In the genomic region with DNA sequence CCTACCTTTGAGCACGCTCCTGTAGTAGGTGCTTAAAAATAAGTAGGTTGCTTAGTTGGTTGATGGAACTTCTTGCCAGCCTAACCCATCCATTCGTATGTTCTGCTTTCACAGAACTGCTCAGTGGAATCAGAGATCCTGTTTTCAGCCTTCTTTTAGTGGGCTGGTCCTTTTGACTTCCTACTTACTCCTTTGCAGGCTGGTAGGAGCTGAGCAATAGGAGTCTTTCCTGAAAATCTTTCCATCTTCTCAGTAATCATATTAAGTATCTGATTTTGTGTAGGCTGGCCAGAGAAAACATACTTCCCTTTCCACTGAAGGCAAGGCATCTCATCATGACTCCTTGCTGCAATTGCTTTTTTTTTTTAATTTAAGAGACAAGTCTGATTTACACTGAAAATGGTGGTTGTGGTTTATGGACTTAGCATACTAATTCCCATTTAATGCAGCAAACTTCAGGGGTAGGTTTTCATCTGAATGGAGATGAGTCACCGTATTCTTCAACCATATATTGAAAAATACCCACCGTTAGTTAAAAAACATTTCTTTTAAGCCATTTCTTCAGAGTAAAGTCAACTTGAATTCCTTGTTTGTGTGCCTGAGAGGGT, we compare ENCODE assay signal across 16 cellular contexts.
DNase-seq lines count a peak whose midpoint lies in the region; ATAC-seq, FAIRE-seq and TF ChIP-seq lines count a peak whose summit lies in the region.
"Had no signal": no experiment of that assay in that cellular context is flagged by ENCODE, and none has a peak within 500 bp of the region (broad histone marks: within the 10 kb centered on the region; RNA-seq: fewer than 3 reads in every experiment).

No MANE protein-coding gene starts in this region.

- H3K27ac ChIP-seq in SJCRH30 (peak overlapping the region; percentile 95), esophagus squamous epithelium (peak overlapping the region in 3 of 4 donors; percentile 22 to 66 (median 51))
- H3K27ac ChIP-seq: HL-60 had no signal

- no peak for FAIRE-seq in frontal cortex (lab: Jason Lieb, UNC)
- FAIRE-seq: GM12892 had no signal

- 63 to 74% methylated on average over 4 of the region's 4 CpGs for WGBS in esophagus squamous epithelium, 2 donors

- H3K27me3 ChIP-seq in SJCRH30 (no peaks in the 10 kb centered on the region), esophagus squamous epithelium (no peaks in the 10 kb centered on the region)
- H3K27me3 ChIP-seq: BE2C, MG63 had no signal

- DNase-seq in CD1c-positive myeloid dendritic cell (ENCODE audit: extremely low spot score) (peak; percentile 87), SJCRH30 (peak in 1 of 2 experiments; percentile 50), esophagus squamous epithelium (lab: John Stamatoyannopoulos, UW) (no peak), skeletal muscle cell (ENCODE audit: low read depth) (peak; percentile 55), frontal cortex (ENCODE audit: low spot score in 2 of 2) (no peak), NAMALWA (ENCODE audit: low spot score) (no peak)
- DNase-seq in activated CD8-positive, alpha-beta memory T cell treated with anti-CD3 and anti-CD28 coated beads, Interleukin-2, amount 10 ng/mL, durations not matched to agents 7 days and 5 days: no peak
- DNase-seq: activated CD8-positive, alpha-beta T cell treated with anti-CD3 and anti-CD28 coated beads for 36 hours; BE2C; DMS79; NCI-H2227 treated with DMSO at 0.1 percent for 48 hours; stimulated activated CD4-positive, alpha-beta T cell treated with anti-CD3 and anti-CD28 coated beads, Interleukin-15, amount 100 ng/mL, for 24 hours had no signal

- TF ChIP-seq POLR2A in esophagus squamous epithelium (IDR thresholded peaks at IDR 0.05): no peak

- no peak for TF ChIP-seq CTCF in esophagus squamous epithelium (IDR thresholded peaks at IDR 0.05)

- no peaks in the 10 kb centered on the region for H3K9me3 Mint-ChIP-seq in activated CD8-positive, alpha-beta memory T cell treated with anti-CD3 and anti-CD28 coated beads, Interleukin-2, amount 10 ng/mL, durations not matched to agents 7 days and 5 days (ENCODE audit: low read depth)
- H3K9me3 Mint-ChIP-seq: activated CD8-positive, alpha-beta T cell treated with anti-CD3 and anti-CD28 coated beads for 36 hours had no signal

- H3K27ac Mint-ChIP-seq in activated CD8-positive, alpha-beta memory T cell treated with anti-CD3 and anti-CD28 coated beads, Interleukin-2, amount 10 ng/mL, durations not matched to agents 7 days and 5 days: no peak overlapping the region
- H3K27ac Mint-ChIP-seq: activated CD8-positive, alpha-beta T cell treated with anti-CD3 and anti-CD28 coated beads for 36 hours had no signal

- intact Hi-C loops in esophagus squamous epithelium (cut with DNase I): no loop called here

- no peak for ATAC-seq in GM21526 (IDR thresholded peaks at IDR 0.05; ENCODE audit: low FRiP score, unreplicated experiment)
- no peak for ATAC-seq in activated CD8-positive, alpha-beta memory T cell treated with anti-CD3 and anti-CD28 coated beads, Interleukin-2, amount 10 ng/mL, durations not matched to agents 7 days and 5 days
- ATAC-seq: activated CD8-positive, alpha-beta T cell treated with anti-CD3 and anti-CD28 coated beads for 36 hours had no signal

- H3K4me1 ChIP-seq in SJCRH30 (peaks cover 51% of the 10 kb centered on the region), esophagus squamous epithelium (peaks cover 0 to 20% (median 9%) of the 10 kb centered on the region in 3 donors)
- H3K4me1 ChIP-seq: BE2C had no signal

- CTCF ChIA-PET in activated CD8-positive, alpha-beta memory T cell treated with anti-CD3 and anti-CD28 coated beads, Interleukin-2, amount 10 ng/mL, durations not matched to agents 7 days and 5 days (lab: Charles Lee): no interaction called here

- H3K36me3 Mint-ChIP-seq in activated CD8-positive, alpha-beta memory T cell treated with anti-CD3 and anti-CD28 coated beads, Interleukin-2, amount 10 ng/mL, durations not matched to agents 7 days and 5 days: no peaks in the 10 kb centered on the region

- peaks cover 9% of the 10 kb centered on the region for H3K27me3 Mint-ChIP-seq in activated CD8-positive, alpha-beta memory T cell treated with anti-CD3 and anti-CD28 coated beads, Interleukin-2, amount 10 ng/mL, durations not matched to agents 7 days and 5 days
- H3K27me3 Mint-ChIP-seq: activated CD8-positive, alpha-beta T cell treated with anti-CD3 and anti-CD28 coated beads for 36 hours had no signal

- H3K4me3 ChIP-seq in SJCRH30 (no peak overlapping the region), esophagus squamous epithelium (no peak overlapping the region), skeletal muscle cell (ENCODE audit: low read depth, low read length) (no peak overlapping the region)
- H3K4me3 ChIP-seq: MG63 had no signal

- peaks cover 3% of the 10 kb centered on the region for H3K4me1 Mint-ChIP-seq in activated CD8-positive, alpha-beta memory T cell treated with anti-CD3 and anti-CD28 coated beads, Interleukin-2, amount 10 ng/mL, durations not matched to agents 7 days and 5 days

- H3K36me3 ChIP-seq in SJCRH30: no peaks in the 10 kb centered on the region
- H3K36me3 ChIP-seq in esophagus squamous epithelium: no peaks in the 10 kb centered on the region
- H3K36me3 ChIP-seq: BE2C, MG63 had no signal

- H3K9me3 ChIP-seq in SJCRH30 (replicated peaks) (no peaks in the 10 kb centered on the region), esophagus squamous epithelium (no peaks in the 10 kb centered on the region)
- H3K9me3 ChIP-seq: BE2C, MG63 had no signal

- H3K4me3 Mint-ChIP-seq in activated CD8-positive, alpha-beta memory T cell treated with anti-CD3 and anti-CD28 coated beads, Interleukin-2, amount 10 ng/mL, durations not matched to agents 7 days and 5 days: no peak overlapping the region
- H3K4me3 Mint-ChIP-seq: activated CD8-positive, alpha-beta T cell treated with anti-CD3 and anti-CD28 coated beads for 36 hours had no signal

Comparison
In these comparisons a context has a peak if more than half of its experiments do, and no peak if none do; other contexts are left out.
1. DNase-seq: peak in CD1c-positive myeloid dendritic cell (single experiment) and skeletal muscle cell (single experiment); none in esophagus squamous epithelium (single experiment), frontal cortex (0 of 2), activated CD8-positive, alpha-beta memory T cell treated with anti-CD3 and anti-CD28 coated beads, Interleukin-2, amount 10 ng/mL, durations not matched to agents 7 days and 5 days (single experiment) and NAMALWA (single experiment).